In the genomic region with DNA sequence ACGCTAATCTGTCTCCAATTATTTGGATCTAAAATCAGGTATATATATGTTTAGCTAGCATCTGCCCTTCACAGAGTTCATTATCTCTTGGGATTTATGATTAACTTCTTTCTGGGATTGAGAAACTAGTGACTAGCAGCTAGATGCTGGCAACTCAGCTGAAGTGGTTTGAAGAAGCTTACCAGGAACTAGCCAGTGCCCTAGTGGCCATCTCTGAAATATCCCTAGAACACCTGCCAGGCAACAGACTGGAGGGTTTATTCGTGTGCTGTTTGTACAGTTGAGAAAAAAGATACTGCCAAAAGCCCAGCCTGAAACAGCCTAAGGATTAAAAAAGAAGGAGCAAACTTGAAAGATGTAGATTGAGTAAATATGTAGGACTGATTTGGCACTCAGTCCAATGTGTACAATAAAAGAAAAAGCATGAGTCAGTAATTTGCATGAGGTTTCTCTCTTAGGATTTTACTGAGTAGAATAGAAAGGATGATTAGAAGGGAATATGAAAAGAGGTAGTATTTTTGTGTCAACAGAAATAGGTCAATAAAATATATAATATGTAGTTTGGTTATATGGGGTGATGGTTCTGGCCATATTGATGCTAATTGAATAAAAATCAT, we compare ENCODE assay signal across 9 cellular contexts.
A peak's percentile ranks its signal among the peaks of the same experiment; 100 is the strongest.
DNase-seq lines count a peak whose midpoint lies in the region; ATAC-seq and TF ChIP-seq lines count a peak whose summit lies in the region.
"Had no signal": no experiment of that assay in that cellular context is flagged by ENCODE, and none has a peak within 500 bp of the region (broad histone marks: within the 10 kb centered on the region; RNA-seq: fewer than 3 reads in every experiment).

No MANE protein-coding gene starts in this region.

- H3K27me3 ChIP-seq in RWPE2 (ENCODE audit: insufficient read depth, poor library complexity, severe bottlenecking) = no peaks in the 10 kb centered on the region
- no peaks in the 10 kb centered on the region for H3K27me3 ChIP-seq in heart right ventricle
- H3K27me3 ChIP-seq: SJSA1 had no signal

- H3K36me3 ChIP-seq in RWPE2 (ENCODE audit: low read depth) = no peaks in the 10 kb centered on the region
- H3K36me3 ChIP-seq in heart right ventricle = no peaks in the 10 kb centered on the region
- H3K36me3 ChIP-seq: SJSA1 had no signal

- intact Hi-C loops in heart right ventricle (cut with DNase I) = no loop called here
- intact Hi-C loops in activated CD8-positive, alpha-beta T cell treated with anti-CD3 and anti-CD28 coated beads for 36 hours (cut with micrococcal nuclease) = no loop called here

- H3K27ac Mint-ChIP-seq in activated CD8-positive, alpha-beta T cell treated with anti-CD3 and anti-CD28 coated beads for 36 hours = no peak overlapping the region

- POLR2A ChIA-PET in activated CD8-positive, alpha-beta T cell treated with anti-CD3 and anti-CD28 coated beads for 36 hours (lab: Charles Lee) = no interaction called here

- CTCF ChIA-PET in activated CD8-positive, alpha-beta T cell treated with anti-CD3 and anti-CD28 coated beads for 36 hours (lab: Charles Lee) = no interaction called here

- ATAC-seq in HG02981 (IDR thresholded peaks at IDR 0.05; ENCODE audit: unreplicated experiment) = peak; percentile 90
- peak; percentile 50; the same call in 2 of the 3 replicates for ATAC-seq in RWPE2 (ENCODE audit: low read depth)
- ATAC-seq in heart right ventricle = no peak
- no peak for ATAC-seq in activated CD8-positive, alpha-beta T cell treated with anti-CD3 and anti-CD28 coated beads for 36 hours

- no peak overlapping the region for H3K4me3 Mint-ChIP-seq in activated CD8-positive, alpha-beta T cell treated with anti-CD3 and anti-CD28 coated beads for 36 hours

- peak; percentile 8 for DNase-seq in DMS 273 (lab: John Stamatoyannopoulos, UW; ENCODE audit: unreplicated experiment)
- no peak for DNase-seq in DMS 273 treated with DMSO at 0.1 percent for 48 hours (lab: John Stamatoyannopoulos, UW)
- no peak for DNase-seq in RWPE2 (ENCODE audit: low spot score)
- peak; percentile 55 for DNase-seq in left kidney (ENCODE audit: low read depth, low spot score)
- no peak for DNase-seq in heart right ventricle
- DNase-seq in NCI-H2107 (lab: John Stamatoyannopoulos, UW) = no peak
- DNase-seq in activated CD8-positive, alpha-beta T cell treated with anti-CD3 and anti-CD28 coated beads for 36 hours = no peak

- H3K4me1 Mint-ChIP-seq in activated CD8-positive, alpha-beta T cell treated with anti-CD3 and anti-CD28 coated beads for 36 hours (ENCODE audit: low read depth) = no peaks in the 10 kb centered on the region

- H3K9me3 Mint-ChIP-seq in activated CD8-positive, alpha-beta T cell treated with anti-CD3 and anti-CD28 coated beads for 36 hours = peaks cover 7% of the 10 kb centered on the region

- H3K27me3 Mint-ChIP-seq in activated CD8-positive, alpha-beta T cell treated with anti-CD3 and anti-CD28 coated beads for 36 hours = no peaks in the 10 kb centered on the region

- 65 to 76% methylated on average over 2 of the region's 2 CpGs for WGBS in heart right ventricle, 2 donors

- no peaks in the 10 kb centered on the region for H3K4me1 ChIP-seq in RWPE2 (ENCODE audit: insufficient read depth, poor library complexity, severe bottlenecking)
- no peaks in the 10 kb centered on the region for H3K4me1 ChIP-seq in heart right ventricle
- H3K4me1 ChIP-seq: SJSA1 had no signal

- H3K27ac ChIP-seq in RWPE2 (ENCODE audit: poor library complexity, severe bottlenecking) (no peak overlapping the region), heart right ventricle (no peak overlapping the region)
- H3K27ac ChIP-seq: SJSA1 had no signal

- H3K4me3 ChIP-seq in RWPE2 (ENCODE audit: severe bottlenecking) (no peak overlapping the region), heart right ventricle (no peak overlapping the region)
- H3K4me3 ChIP-seq: SJSA1 had no signal

- H3K36me3 Mint-ChIP-seq in activated CD8-positive, alpha-beta T cell treated with anti-CD3 and anti-CD28 coated beads for 36 hours (ENCODE audit: low read depth) = no peaks in the 10 kb centered on the region

- TF ChIP-seq CTCF in RWPE2 (IDR thresholded peaks at IDR 0.05; ENCODE audit: poor library complexity, severe bottlenecking) (peak; percentile 25), heart right ventricle (IDR thresholded peaks at IDR 0.05) (no peak)
- TF ChIP-seq CTCF in activated CD8-positive, alpha-beta T cell treated with anti-CD3 and anti-CD28 coated beads for 36 hours (IDR thresholded peaks at IDR 0.05) = no peak

- no peaks in the 10 kb centered on the region for H3K9me3 ChIP-seq in RWPE2 (ENCODE audit: severe bottlenecking)
- peaks cover 0 to 5% (median 0%) of the 10 kb centered on the region in 11 donors for H3K9me3 ChIP-seq in heart right ventricle
- H3K9me3 ChIP-seq: SJSA1 had no signal

Comparison
In these comparisons a context has a peak if more than half of its experiments do, and no peak if none do; other contexts are left out.
1. DNase-seq: peak in DMS 273 (single experiment) and left kidney (single experiment); none in DMS 273 treated with DMSO at 0.1 percent for 48 hours (single experiment), RWPE2 (single experiment), heart right ventricle (0 of 2), NCI-H2107 (single experiment) and activated CD8-positive, alpha-beta T cell treated with anti-CD3 and anti-CD28 coated beads for 36 hours (single experiment).
2. ATAC-seq: peak in HG02981 (single experiment) and RWPE2 (single experiment); none in heart right ventricle (0 of 8) and activated CD8-positive, alpha-beta T cell treated with anti-CD3 and anti-CD28 coated beads for 36 hours (single experiment).